In genomic region chr10:124227306-124228016, GRCh38 we compare ENCODE assay signal across 28 cellular contexts.
A peak's percentile ranks its signal among the peaks of the same experiment; 100 is the strongest.
DNase-seq lines count a peak whose midpoint lies in the region; ATAC-seq and TF ChIP-seq lines count a peak whose summit lies in the region.
"Had no signal": no experiment of that assay in that cellular context is flagged by ENCODE, and none has a peak within 500 bp of the region (broad histone marks: within the 10 kb centered on the region; RNA-seq: fewer than 3 reads in every experiment).

No MANE protein-coding gene starts in this region.

- intact Hi-C loops in activated CD4-positive, alpha-beta memory T cell treated with anti-CD3 and anti-CD28 coated beads for 36 hours (cut with micrococcal nuclease): loop anchor here (5.0 to 10.0 kb wide), 3 partner anchors 237 to 1840 kb away; partner anchors contain the start of genes EDRF1 and LHPP

- no peaks in the 10 kb centered on the region for H3K27me3 ChIP-seq in H7 (ENCODE audit: control insufficient read depth, insufficient read depth, low read length)
- H3K27me3 ChIP-seq: breast epithelium, foreskin keratinocyte, ovary, vagina had no signal

- peak overlapping the region; percentile 37 for H3K27ac Mint-ChIP-seq in stimulated activated naive CD8-positive, alpha-beta T cell treated with anti-CD3 and anti-CD28 coated beads, Interleukin-15, Interleukin-2, amounts not matched to agents 100 ng/mL and 50 ng/mL, for 24 hours
- peak overlapping the region; percentile 69 for H3K27ac Mint-ChIP-seq in activated CD4-positive, alpha-beta memory T cell treated with anti-CD3 and anti-CD28 coated beads for 36 hours
- H3K27ac Mint-ChIP-seq: mesothelial cell of epicardium, nephron had no signal

- POLR2A ChIA-PET in activated CD4-positive, alpha-beta memory T cell treated with anti-CD3 and anti-CD28 coated beads for 36 hours (lab: Charles Lee): no interaction called here

- no peak for ATAC-seq in stimulated activated naive CD8-positive, alpha-beta T cell treated with anti-CD3 and anti-CD28 coated beads, Interleukin-15, Interleukin-2, amounts not matched to agents 100 U/mL and 50 U/mL, for 24 hours
- ATAC-seq: esophagus mucosa, foreskin keratinocyte, left lung, right cardiac atrium had no signal

- H3K4me1 Mint-ChIP-seq in stimulated activated naive CD8-positive, alpha-beta T cell treated with anti-CD3 and anti-CD28 coated beads, Interleukin-15, Interleukin-2, amounts not matched to agents 100 ng/mL and 50 ng/mL, for 24 hours (ENCODE audit: low read depth): peaks cover 16% of the 10 kb centered on the region
- peaks cover 2% of the 10 kb centered on the region for H3K4me1 Mint-ChIP-seq in activated CD4-positive, alpha-beta memory T cell treated with anti-CD3 and anti-CD28 coated beads for 36 hours (ENCODE audit: low read depth)

- no peak for TF ChIP-seq POLR2A in erythroblast (IDR thresholded peaks at IDR 0.05; ENCODE audit: low read length)

- H3K36me3 Mint-ChIP-seq in stimulated activated naive CD8-positive, alpha-beta T cell treated with anti-CD3 and anti-CD28 coated beads, Interleukin-15, Interleukin-2, amounts not matched to agents 100 ng/mL and 50 ng/mL, for 24 hours (ENCODE audit: low read depth): peaks cover 9% of the 10 kb centered on the region
- no peaks in the 10 kb centered on the region for H3K36me3 Mint-ChIP-seq in activated CD4-positive, alpha-beta memory T cell treated with anti-CD3 and anti-CD28 coated beads for 36 hours
- H3K36me3 Mint-ChIP-seq: CD8-positive, alpha-beta memory T cell; mesothelial cell of epicardium had no signal

- peak overlapping the region; percentile 50 for H3K4me3 Mint-ChIP-seq in stimulated activated naive CD8-positive, alpha-beta T cell treated with anti-CD3 and anti-CD28 coated beads, Interleukin-15, Interleukin-2, amounts not matched to agents 100 ng/mL and 50 ng/mL, for 24 hours
- peak overlapping the region; percentile 41 for H3K4me3 Mint-ChIP-seq in activated CD4-positive, alpha-beta memory T cell treated with anti-CD3 and anti-CD28 coated beads for 36 hours
- H3K4me3 Mint-ChIP-seq: mesothelial cell of epicardium, nephron had no signal

- no peaks in the 10 kb centered on the region for H3K27me3 Mint-ChIP-seq in stimulated activated naive CD8-positive, alpha-beta T cell treated with anti-CD3 and anti-CD28 coated beads, Interleukin-15, Interleukin-2, amounts not matched to agents 100 ng/mL and 50 ng/mL, for 24 hours
- H3K27me3 Mint-ChIP-seq in activated CD4-positive, alpha-beta memory T cell treated with anti-CD3 and anti-CD28 coated beads for 36 hours: no peaks in the 10 kb centered on the region

- H3K9me3 Mint-ChIP-seq in stimulated activated naive CD8-positive, alpha-beta T cell treated with anti-CD3 and anti-CD28 coated beads, Interleukin-15, Interleukin-2, amounts not matched to agents 100 ng/mL and 50 ng/mL, for 24 hours: peaks cover 27% of the 10 kb centered on the region
- peaks cover 44% of the 10 kb centered on the region for H3K9me3 Mint-ChIP-seq in activated CD4-positive, alpha-beta memory T cell treated with anti-CD3 and anti-CD28 coated beads for 36 hours

- DNase-seq in stimulated activated naive CD8-positive, alpha-beta T cell treated with anti-CD3 and anti-CD28 coated beads, Interleukin-15, Interleukin-2, amounts not matched to agents 100 U/mL and 50 U/mL, for 24 hours: no peak
- no peak for DNase-seq in activated CD4-positive, alpha-beta memory T cell treated with anti-CD3 and anti-CD28 coated beads for 36 hours
- DNase-seq in erythroblast (lab: John Stamatoyannopoulos, UW) (peak; percentile 40 to 56), AG08396 (ENCODE audit: low spot score) (no peak), H7 (no peak), GM03348 (ENCODE audit: low spot score) (no peak)
- DNase-seq: activated CD8-positive, alpha-beta memory T cell treated with anti-CD3 and anti-CD28 coated beads for 24 hours; CD8-positive, alpha-beta memory T cell; DMS53; effector CD8-positive, alpha-beta T cell; foreskin keratinocyte; IMR-90; left lung; NCI-H1417; NCI-H2081; NCI-H774; ovary; right cardiac atrium; stimulated activated CD4-positive, alpha-beta T cell treated with anti-CD3 and anti-CD28 coated beads, Interleukin-4, amount 100 ng/mL, for 1 hour; WERI-Rb-1 had no signal

- no peaks in the 10 kb centered on the region for H3K36me3 ChIP-seq in H7 (replicated peaks; ENCODE audit: control insufficient read depth, insufficient read depth, low read length)
- H3K36me3 ChIP-seq: breast epithelium, left lung, ovary, thoracic aorta, vagina, WERI-Rb-1 had no signal

- H3K4me3 ChIP-seq in H7 (ENCODE audit: insufficient read depth, low read depth, low read length): no peak overlapping the region
- H3K4me3 ChIP-seq: breast epithelium, left lung, ovary, SK-N-MC, thoracic aorta, vagina had no signal

- CTCF ChIA-PET in activated CD4-positive, alpha-beta memory T cell treated with anti-CD3 and anti-CD28 coated beads for 36 hours (lab: Charles Lee): no interaction called here

Comparison
In these comparisons a context has a peak if more than half of its experiments do, and no peak if none do; other contexts are left out.
1. DNase-seq: peak in erythroblast (2 of 2); none in stimulated activated naive CD8-positive, alpha-beta T cell treated with anti-CD3 and anti-CD28 coated beads, Interleukin-15, Interleukin-2, amounts not matched to agents 100 U/mL and 50 U/mL, for 24 hours (single experiment), activated CD4-positive, alpha-beta memory T cell treated with anti-CD3 and anti-CD28 coated beads for 36 hours (single experiment), AG08396 (single experiment), H7 (single experiment) and GM03348 (single experiment).